In genomic region chr17:16438557-16439302, GRCh38 we compare ENCODE assay signal across 1 cellular context.
TF ChIP-seq lines count a peak whose summit lies in the region.

No MANE protein-coding gene starts in this region.

TF ChIP-seq in K562, 482 proteins besides CTCF, POLR2A, EP300 and RAD21 (continued from another document and continues in another):
- TF ChIP-seq ZNF583 (CRISPR knock-in tag; IDR thresholded peaks at IDR 0.05) (no peak), PATZ1 (CRISPR knock-in tag; IDR thresholded peaks at IDR 0.05; ENCODE audit: borderline replicate concordance) (no peak), ZBTB9 (CRISPR knock-in tag; IDR thresholded peaks at IDR 0.05) (no peak), ZNF785 (CRISPR knock-in tag; IDR thresholded peaks at IDR 0.05) (no peak), ZNF232 (CRISPR knock-in tag; IDR thresholded peaks at IDR 0.05) (no peak), HNRNPK (IDR thresholded peaks at IDR 0.05; ENCODE audit: low read depth, low read length, poor library complexity, severe bottlenecking) (no peak), NR1H2 (CRISPR knock-in tag; IDR thresholded peaks at IDR 0.05) (0 out of 2 replicates have a peak, but pooled peaks have one; percentile 12), MYC (IDR thresholded peaks at IDR 0.05; ENCODE audit: low read depth, low read length) (peak; percentile 93), MYC (CRISPR knock-in tag; IDR thresholded peaks at IDR 0.05; ENCODE audit: borderline replicate concordance, low read depth) (peak; percentile 81), NFATC3 (IDR thresholded peaks at IDR 0.05) (no peak), ZZZ3 (IDR thresholded peaks at IDR 0.05) (no peak), MCM7 (IDR thresholded peaks at IDR 0.05) (no peak), SMAD4 (CRISPR knock-in tag; conservative IDR thresholded peaks at IDR 0.05) (no peak), ZNF316 (IDR thresholded peaks at IDR 0.05) (no peak), SMARCA5 (IDR thresholded peaks at IDR 0.05) (no peak), SMAD2 (IDR thresholded peaks at IDR 0.05; ENCODE audit: low read depth, low read length) (no peak), E2F8 (IDR thresholded peaks at IDR 0.05; ENCODE audit: low read depth, partially characterized antibody) (no peak), CHD2 (IDR thresholded peaks at IDR 0.05; ENCODE audit: low read depth, low read length) (no peak), ATF2 (CRISPR knock-in tag; IDR thresholded peaks at IDR 0.05) (no peak), ZNF224 (CRISPR knock-in tag; IDR thresholded peaks at IDR 0.05) (no peak), ZC3H11A (IDR thresholded peaks at IDR 0.05; ENCODE audit: low read depth, low read length) (no peak), SAFB2 (IDR thresholded peaks at IDR 0.05; ENCODE audit: borderline replicate concordance, low read depth, low read length, severe bottlenecking) (no peak), ZNF740 (CRISPR knock-in tag; IDR thresholded peaks at IDR 0.05) (no peak), ZNF740 (tag; IDR thresholded peaks at IDR 0.05) (no peak), TFAP4 (CRISPR knock-in tag; IDR thresholded peaks at IDR 0.05; ENCODE audit: borderline replicate concordance) (peak; percentile 71; the same call in 1 of the 2 replicates), ZNF347 (CRISPR knock-in tag; IDR thresholded peaks at IDR 0.05; ENCODE audit: low read depth) (no peak), CBX1 (IDR thresholded peaks at IDR 0.05; ENCODE audit: low read depth) (peak; percentile 73; the same call in 1 of the 2 replicates), VEZF1 (CRISPR knock-in tag; IDR thresholded peaks at IDR 0.05) (peak; percentile 36), LCOR (CRISPR knock-in tag; IDR thresholded peaks at IDR 0.05) (no peak; the same call in 1 of the 2 replicates), SMARCB1 (IDR thresholded peaks at IDR 0.05; ENCODE audit: insufficient read length, low read depth) (no peak), ZNF23 (CRISPR knock-in tag; IDR thresholded peaks at IDR 0.05) (no peak), TFAM (CRISPR knock-in tag; conservative IDR thresholded peaks at IDR 0.05) (no peak), ETS2 (tag; IDR thresholded peaks at IDR 0.05; ENCODE audit: borderline replicate concordance, poor library complexity, severe bottlenecking) (no peak), THRB (CRISPR knock-in tag; conservative IDR thresholded peaks at IDR 0.05) (no peak), NR2C2 (CRISPR knock-in tag; IDR thresholded peaks at IDR 0.05) (no peak), NR2C2 (tag; IDR thresholded peaks at IDR 0.05) (peak; percentile 73), ZNF668 (CRISPR knock-in tag; IDR thresholded peaks at IDR 0.05) (no peak), TEAD2 (tag; IDR thresholded peaks at IDR 0.05) (no peak), TAF7 (tag; IDR thresholded peaks at IDR 0.05) (peak; percentile 90), ARNT (IDR thresholded peaks at IDR 0.05) (no peak), DPF2 (IDR thresholded peaks at IDR 0.05) (0 out of 2 replicates have a peak, but pooled peaks have one; percentile 37), ZBTB2 (IDR thresholded peaks at IDR 0.05) (peak; percentile 82; the same call in 1 of the 2 replicates), HBP1 (CRISPR knock-in tag; IDR thresholded peaks at IDR 0.05) (no peak), SP2 (IDR thresholded peaks at IDR 0.05; ENCODE audit: extremely low read depth, low read depth, low read length, poor library complexity, severe bottlenecking) (peak; percentile 44), MEIS2 (IDR thresholded peaks at IDR 0.05; ENCODE audit: partially characterized antibody) (peak; percentile 92), XRCC4 (IDR thresholded peaks at IDR 0.05; ENCODE audit: extremely low read depth, insufficient read depth, insufficient read length) (no peak), ARHGAP35 (IDR thresholded peaks at IDR 0.05; ENCODE audit: partially characterized antibody) (no peak), POLR2B (IDR thresholded peaks at IDR 0.05; ENCODE audit: low read depth, partially characterized antibody) (peak; percentile 90), MTA1 (IDR thresholded peaks at IDR 0.05; ENCODE audit: borderline replicate concordance) (no peak)
